Comparison of ENCODE assay signal across 34 cellular contexts in the genomic region with DNA sequence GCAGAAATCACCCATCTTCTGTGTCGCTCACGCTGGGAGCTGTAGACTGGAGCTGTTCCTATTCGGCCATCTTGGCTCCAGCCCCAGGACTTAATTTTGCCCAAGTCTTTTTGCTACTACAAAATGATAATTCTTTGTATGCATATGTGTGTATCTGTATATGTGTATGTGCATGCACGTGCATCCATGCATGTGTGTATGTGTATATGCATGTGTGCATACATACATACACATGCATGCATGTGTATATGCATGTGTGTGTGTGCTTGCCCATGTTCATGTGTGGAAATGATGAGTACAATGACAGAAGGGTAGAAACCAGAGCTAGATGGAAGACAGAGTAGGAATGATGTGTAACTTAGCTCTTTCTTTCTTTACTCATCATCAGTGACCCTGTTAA.
"Had no signal": no experiment of that assay in that cellular context is flagged by ENCODE, and none has a peak within 500 bp of the region (broad histone marks: within the 10 kb centered on the region; RNA-seq: fewer than 3 reads in every experiment).

No MANE protein-coding gene starts in this region.

- DNase-seq: activated B cell treated with CpG ODN at 0.5 μM for 24 hours; activated CD4-positive, alpha-beta memory T cell treated with anti-CD3 and anti-CD28 coated beads for 36 hours; activated CD4-positive, alpha-beta T cell treated with anti-CD3 and anti-CD28 coated beads for 4 hours; activated CD4-positive, alpha-beta T cell treated with anti-CD3 and anti-CD28 coated beads, Interleukin-2, amount 10 ng/mL, durations not matched to agents 24 days and 14 days; activated CD4-positive, alpha-beta T cell treated with anti-CD3 and anti-CD28 coated beads, Interleukin-2, amount 50 U/mL, for 1 hour; activated CD4-positive, alpha-beta T cell treated with anti-CD3 and anti-CD28 coated beads, Interleukin-2, amount 50 U/mL, for 4 hours; activated CD4-positive, CD25-positive, alpha-beta regulatory T cell treated with anti-CD3 and anti-CD28 coated beads, Interleukin-2, amount 50 U/mL, for 72 hours; activated CD8-positive, alpha-beta memory T cell treated with anti-CD3 and anti-CD28 coated beads, Interleukin-2, amount 50 U/mL, for 4 hours; activated CD8-positive, alpha-beta T cell treated with anti-CD3 and anti-CD28 coated beads for 36 hours; activated effector memory CD4-positive, alpha-beta T cell treated with anti-CD3 and anti-CD28 coated beads, Interleukin-2, amount 50 U/mL, for 16 hours; activated gamma-delta T cell treated with Interleukin-2 at 50 U/mL for 16 hours; activated naive CD4-positive, alpha-beta T cell; activated naive CD4-positive, alpha-beta T cell treated with anti-CD3 and anti-CD28 coated beads for 36 hours; activated naive CD4-positive, alpha-beta T cell treated with anti-CD3 and anti-CD28 coated beads, Interleukin-2, amount 50 U/mL, for 16 hours; activated naive CD8-positive, alpha-beta T cell treated with anti-CD3 and anti-CD28 coated beads for 36 hours; activated T-cell treated with anti-CD3 and anti-CD28 coated beads for 4 hours; activated T-cell treated with anti-CD3 and anti-CD28 coated beads, Interleukin-2, amount 50 U/mL, for 1 hour; activated T-cell treated with anti-CD3 and anti-CD28 coated beads, Interleukin-2, amount 50 U/mL, for 4 hours; adrenal gland; amniotic stem cell; aorta; body of pancreas; brain microvascular endothelial cell; central memory CD4-positive, alpha-beta T cell; T-helper 1 cell; T-helper 2 cell; T-helper 9 cell had no signal

- ATAC-seq: activated CD8-positive, alpha-beta T cell treated with anti-CD3 and anti-CD28 coated beads for 36 hours; activated naive CD4-positive, alpha-beta T cell treated with anti-CD3 and anti-CD28 coated beads, Interleukin-2, amount 50 U/mL, for 72 hours; activated T-cell treated with anti-CD3 and anti-CD28 coated beads, Interleukin-2, amount 50 U/mL, for 4 hours; activated T-cell treated with anti-CD3 and anti-CD28 coated beads, Interleukin-2, amount 50 U/mL, for 72 hours; activated T-helper 17 cell treated with anti-CD3 and anti-CD28 coated beads, Interleukin-2, amount 50 U/mL, for 72 hours; body of pancreas had no signal

- H3K9me3 ChIP-seq: adrenal gland, body of pancreas, breast epithelium had no signal

- H3K36me3 ChIP-seq: adrenal gland, brain microvascular endothelial cell, breast epithelium had no signal

- H3K27ac ChIP-seq: adrenal gland, body of pancreas, brain microvascular endothelial cell, breast epithelium, VCaP had no signal

- H3K27me3 ChIP-seq: adrenal gland, body of pancreas, brain microvascular endothelial cell, breast epithelium had no signal

- H3K4me1 ChIP-seq: adrenal gland, body of pancreas, breast epithelium had no signal

- H3K4me3 ChIP-seq: adrenal gland, body of pancreas, breast epithelium had no signal

- FAIRE-seq: astrocyte, TTC549 had no signal
